In genomic region chr4:41957634-41958033, GRCh38 we compare ENCODE assay signal across 8 cellular contexts. TPM values are rescaled to one million over a fixed set of nuclear protein-coding genes. Genes with fewer than 3 reads are reported as not detected.
DNase-seq lines count a peak whose midpoint lies in the region; ATAC-seq and TF ChIP-seq lines count a peak whose summit lies in the region.

No MANE protein-coding gene starts in this region.

- peak; percentile 64 for ATAC-seq in HG03432 (IDR thresholded peaks at IDR 0.05; ENCODE audit: unreplicated experiment)
- ATAC-seq in WTC11: peak; percentile 57
- peak; percentile 27 to 52 for ATAC-seq in naive B cell (ENCODE audit: low read depth in 2 of 2)
- no peak for ATAC-seq in HG02938 (IDR thresholded peaks at IDR 0.05; ENCODE audit: unreplicated experiment)
- no peak for ATAC-seq in left colon

- no peaks in the 10 kb centered on the region for H3K9me3 Mint-ChIP-seq in WTC11
- no peaks in the 10 kb centered on the region for H3K9me3 Mint-ChIP-seq in naive B cell

- peaks cover 24% of the 10 kb centered on the region for H3K36me3 Mint-ChIP-seq in WTC11
- H3K36me3 Mint-ChIP-seq in naive B cell: peaks cover 1 to 8% of the 10 kb centered on the region in 2 donors

- H3K27ac Mint-ChIP-seq in WTC11 (no peak overlapping the region), naive B cell (no peak overlapping the region)

- intact Hi-C loops in left colon (cut with DNase I, micrococcal nuclease): no loop called here

- CTCF ChIA-PET in WTC11 (lab: Charles Lee): interaction anchor here (0.7 to 1.7 kb wide), 7 partner anchors 11 to 958 kb away, joined by 3 to 6 read pairs (median 3); no protein-coding TSS in a partner anchor

- 0 out of 2 replicates have a peak, but pooled peaks have one; percentile 32 for TF ChIP-seq CTCF in WTC11 (IDR thresholded peaks at IDR 0.05)

- peak; percentile 5 to 61 (median 30) for DNase-seq in NCI-H1417 (lab: John Stamatoyannopoulos, UW)
- DNase-seq in NCI-H1417 treated with DMSO at 0.1 percent for 48 hours (lab: John Stamatoyannopoulos, UW): no peak
- no peak for DNase-seq in WTC11 (ENCODE audit: low spot score)
- DNase-seq in naive B cell: peak; percentile 11
- DNase-seq in left colon: no peak
- no peak for DNase-seq in activated CD8-positive, alpha-beta memory T cell treated with anti-CD3 and anti-CD28 coated beads, Interleukin-2, amount 50 U/mL, for 48 hours

- H3K4me1 Mint-ChIP-seq in WTC11 (peaks cover 2% of the 10 kb centered on the region), naive B cell (no peaks in the 10 kb centered on the region)

- H3K4me3 Mint-ChIP-seq in WTC11 (no peak overlapping the region), naive B cell (no peak overlapping the region)

- H3K27me3 Mint-ChIP-seq in WTC11 (ENCODE audit: low read depth) (no peaks in the 10 kb centered on the region), naive B cell (no peaks in the 10 kb centered on the region)

- POLR2A ChIA-PET in WTC11 (lab: Charles Lee): interaction anchor here (0.7 kb wide), 1 partner anchor 23 kb away, joined by 4 read pairs; no protein-coding TSS in a partner anchor

TF ChIP-seq in WTC11, 78 proteins besides CTCF, POLR2A, EP300 and RAD21:
- TF ChIP-seq IRF2 (CRISPR knock-in tag; IDR thresholded peaks at IDR 0.05; ENCODE audit: borderline replicate concordance, low read depth): no peak
- TF ChIP-seq FOXP4 (CRISPR knock-in tag; IDR thresholded peaks at IDR 0.05): no peak
- TF ChIP-seq MXD4 (CRISPR knock-in tag; IDR thresholded peaks at IDR 0.05; ENCODE audit: borderline replicate concordance): no peak
- TF ChIP-seq NFE2L1 (CRISPR knock-in tag; IDR thresholded peaks at IDR 0.05): no peak
- TF ChIP-seq CREM (CRISPR knock-in tag; IDR thresholded peaks at IDR 0.05): no peak
- TF ChIP-seq RORB (CRISPR knock-in tag; IDR thresholded peaks at IDR 0.05): no peak
- TF ChIP-seq GRHL2 (CRISPR knock-in tag; IDR thresholded peaks at IDR 0.05; ENCODE audit: insufficient replicate concordance, severe bottlenecking): no peak
- no peak for TF ChIP-seq ZNF671 (CRISPR knock-in tag; IDR thresholded peaks at IDR 0.05)
- no peak for TF ChIP-seq ZNF532 (CRISPR knock-in tag; IDR thresholded peaks at IDR 0.05; ENCODE audit: borderline replicate concordance)
- TF ChIP-seq NR2C2 (CRISPR knock-in tag; IDR thresholded peaks at IDR 0.05): no peak
- TF ChIP-seq E2F1 (CRISPR knock-in tag; IDR thresholded peaks at IDR 0.05): no peak
- TF ChIP-seq, protein P1, sequence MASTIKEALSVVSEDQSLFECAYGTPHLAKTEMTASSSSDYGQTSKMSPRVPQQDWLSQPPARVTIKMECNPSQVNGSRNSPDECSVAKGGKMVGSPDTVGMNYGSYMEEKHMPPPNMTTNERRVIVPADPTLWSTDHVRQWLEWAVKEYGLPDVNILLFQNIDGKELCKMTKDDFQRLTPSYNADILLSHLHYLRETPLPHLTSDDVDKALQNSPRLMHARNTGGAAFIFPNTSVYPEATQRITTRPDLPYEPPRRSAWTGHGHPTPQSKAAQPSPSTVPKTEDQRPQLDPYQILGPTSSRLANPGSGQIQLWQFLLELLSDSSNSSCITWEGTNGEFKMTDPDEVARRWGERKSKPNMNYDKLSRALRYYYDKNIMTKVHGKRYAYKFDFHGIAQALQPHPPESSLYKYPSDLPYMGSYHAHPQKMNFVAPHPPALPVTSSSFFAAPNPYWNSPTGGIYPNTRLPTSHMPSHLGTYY (CRISPR knock-in tag; IDR thresholded peaks at IDR 0.05): no peak
- TF ChIP-seq, protein P2, sequence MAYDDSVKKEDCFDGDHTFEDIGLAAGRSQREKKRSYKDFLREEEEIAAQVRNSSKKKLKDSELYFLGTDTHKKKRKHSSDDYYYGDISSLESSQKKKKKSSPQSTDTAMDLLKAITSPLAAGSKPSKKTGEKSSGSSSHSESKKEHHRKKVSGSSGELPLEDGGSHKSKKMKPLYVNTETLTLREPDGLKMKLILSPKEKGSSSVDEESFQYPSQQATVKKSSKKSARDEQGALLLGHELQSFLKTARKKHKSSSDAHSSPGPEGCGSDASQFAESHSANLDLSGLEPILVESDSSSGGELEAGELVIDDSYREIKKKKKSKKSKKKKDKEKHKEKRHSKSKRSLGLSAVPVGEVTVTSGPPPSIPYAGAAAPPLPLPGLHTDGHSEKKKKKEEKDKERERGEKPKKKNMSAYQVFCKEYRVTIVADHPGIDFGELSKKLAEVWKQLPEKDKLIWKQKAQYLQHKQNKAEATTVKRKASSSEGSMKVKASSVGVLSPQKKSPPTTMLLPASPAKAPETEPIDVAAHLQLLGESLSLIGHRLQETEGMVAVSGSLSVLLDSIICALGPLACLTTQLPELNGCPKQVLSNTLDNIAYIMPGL (CRISPR knock-in tag; IDR thresholded peaks at IDR 0.05): no peak
- TF ChIP-seq TP53 (CRISPR knock-in tag; IDR thresholded peaks at IDR 0.05): no peak
- TF ChIP-seq, protein P3, sequence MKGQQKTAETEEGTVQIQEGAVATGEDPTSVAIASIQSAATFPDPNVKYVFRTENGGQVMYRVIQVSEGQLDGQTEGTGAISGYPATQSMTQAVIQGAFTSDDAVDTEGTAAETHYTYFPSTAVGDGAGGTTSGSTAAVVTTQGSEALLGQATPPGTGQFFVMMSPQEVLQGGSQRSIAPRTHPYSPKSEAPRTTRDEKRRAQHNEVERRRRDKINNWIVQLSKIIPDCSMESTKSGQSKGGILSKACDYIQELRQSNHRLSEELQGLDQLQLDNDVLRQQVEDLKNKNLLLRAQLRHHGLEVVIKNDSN (CRISPR knock-in tag; IDR thresholded peaks at IDR 0.05): no peak

RNA-seq across cellular contexts. Expression of gene TMEM33, which starts 22.4 kb away (rescaled TPM):
- 80.8 to 82.4 TPM (median 81.4 TPM) in 3 replicates for total RNA-seq in WTC11 (2021)
- 10 to 100 TPM in 4 of 6 donors, 1 to 10 TPM in 2; 6.9 to 16.7 (median 14.0) TPM for polyA plus RNA-seq in naive B cell (ENCODE audit: low read depth in 6 of 6)
- total RNA-seq in left colon: 10 to 100 TPM; 74.5 to 76.3 TPM

RNA-seq across cellular contexts. Expression of gene DCAF4L1, which starts 23.9 kb away (rescaled TPM):
- total RNA-seq in WTC11 (2021) (0.09 to 0.31 TPM (median 0.14 TPM) in 3 replicates), left colon (under 1 TPM; 0.06 to 0.12 TPM)
- under 1 TPM in 1 of 6 donors, not detected in 5; 0.08 TPM for polyA plus RNA-seq in naive B cell (ENCODE audit: low read depth in 6 of 6)

RNA-seq across cellular contexts. Expression of gene SLC30A9, which starts 32.7 kb away (rescaled TPM):
- 66.0 to 72.2 TPM (median 70.1 TPM) in 3 replicates for total RNA-seq in WTC11 (2021)
- 10 to 100 TPM; 35.3 to 48.6 (median 41.5) TPM for polyA plus RNA-seq in naive B cell (ENCODE audit: low read depth in 6 of 6)
- total RNA-seq in left colon: 10 to 100 TPM; 69.4 to 74.5 TPM

Comparison
In these comparisons a context has a peak if more than half of its experiments do, and no peak if none do; other contexts are left out.
1. DNase-seq: peak in NCI-H1417 (3 of 3) and naive B cell (single experiment); none in NCI-H1417 treated with DMSO at 0.1 percent for 48 hours (single experiment), WTC11 (single experiment), left colon (0 of 2) and activated CD8-positive, alpha-beta memory T cell treated with anti-CD3 and anti-CD28 coated beads, Interleukin-2, amount 50 U/mL, for 48 hours (single experiment).
2. ATAC-seq: peak in HG03432 (single experiment), WTC11 (single experiment) and naive B cell (2 of 2); none in HG02938 (single experiment) and left colon (single experiment).